10 cellular contexts compared by ENCODE assay signal in genomic region chr16:8818499-8819270, GRCh38. TPM values are rescaled to one million over a fixed set of nuclear protein-coding genes. Genes with fewer than 3 reads are reported as not detected.
DNase-seq lines count a peak whose midpoint lies in the region; ATAC-seq lines count a peak whose summit lies in the region.
"Had no signal": no experiment of that assay in that cellular context is flagged by ENCODE, and none has a peak within 500 bp of the region (broad histone marks: within the 10 kb centered on the region; RNA-seq: fewer than 3 reads in every experiment).

No MANE protein-coding gene starts in this region.

- no peak overlapping the region for H2AK5ac ChIP-seq in mesendoderm (ENCODE audit: low read length)

- H3K27ac ChIP-seq in mesendoderm (ENCODE audit: low read depth, low read length), result no peak overlapping the region

- H3K23ac ChIP-seq in mesendoderm (ENCODE audit: low read length), result no peak overlapping the region

- H3K4me3 ChIP-seq in mesendoderm (ENCODE audit: low read length), result no peak overlapping the region

- H3K4me2 ChIP-seq in mesendoderm (ENCODE audit: low read length), result no peak overlapping the region

- H2BK5ac ChIP-seq in mesendoderm (ENCODE audit: low read length), result no peak overlapping the region

- no peaks in the 10 kb centered on the region for H3K27me3 ChIP-seq in mesendoderm (ENCODE audit: insufficient read depth, low read length, poor library complexity)

- peaks cover 10% of the 10 kb centered on the region for H3K36me3 ChIP-seq in mesendoderm (ENCODE audit: control insufficient read depth, insufficient read depth, low read length)

- no peak overlapping the region for H4K8ac ChIP-seq in mesendoderm (ENCODE audit: low read depth, low read length)

- no peak overlapping the region for H3K18ac ChIP-seq in mesendoderm (ENCODE audit: low read length)

- H2BK120ac ChIP-seq in mesendoderm (ENCODE audit: low read depth, low read length), result no peak overlapping the region

- H4K5ac ChIP-seq in mesendoderm (ENCODE audit: low read length), result no peak overlapping the region

- ATAC-seq in GM18861 (IDR thresholded peaks at IDR 0.05; ENCODE audit: unreplicated experiment) (peak; percentile 74), GM21515 (IDR thresholded peaks at IDR 0.05; ENCODE audit: unreplicated experiment) (peak; percentile 77), HG03280 (IDR thresholded peaks at IDR 0.05; ENCODE audit: unreplicated experiment) (peak; percentile 64)

- H2BK15ac ChIP-seq in mesendoderm (replicated peaks; ENCODE audit: low read depth), result no peak overlapping the region

- peaks cover 3% of the 10 kb centered on the region for H3K4me1 ChIP-seq in mesendoderm (ENCODE audit: control insufficient read depth, low read depth, low read length)

- H3K56ac ChIP-seq in mesendoderm (ENCODE audit: low read length), result no peak overlapping the region

- DNase-seq in mesendoderm (peak; percentile 40), HuH-7 (ENCODE audit: low spot score) (no peak), NCI-H446 (lab: John Stamatoyannopoulos, UW) (no peak), kidney tubule cell (ENCODE audit: low spot score) (no peak)
- DNase-seq: activated T-cell treated with anti-CD3 and anti-CD28 coated beads, Interleukin-2, amount 50 U/mL, for 48 hours; midbrain; NCI-H2227 treated with DMSO at 0.1 percent for 48 hours had no signal

- H3K79me2 ChIP-seq in mesendoderm (ENCODE audit: control insufficient read depth, insufficient read depth, low read length), result no peaks in the 10 kb centered on the region

- no peak overlapping the region for H3K4ac ChIP-seq in mesendoderm (ENCODE audit: low read depth, low read length)

- H3K79me1 ChIP-seq in mesendoderm (ENCODE audit: low read length), result peaks cover 4% of the 10 kb centered on the region

- WGBS in mesendoderm (ENCODE audit: extremely low coverage, insufficient coverage, low lambda C conversion rate), result no CpG with 5 or more reads among the region's 10 CpGs

- no peak overlapping the region for H3K9ac ChIP-seq in mesendoderm (ENCODE audit: low read length)

RNA-seq across cellular contexts. Expression of gene PMM2, which starts 21.0 kb away (rescaled TPM):
- 59.3 TPM for polyA plus RNA-seq in mesendoderm (2013, experiment 1 of 2)
- 57.4 TPM for polyA plus RNA-seq in mesendoderm (2013, experiment 2 of 2)

RNA-seq across cellular contexts. Expression of gene TMEM186, which starts 21.2 kb away (rescaled TPM):
- polyA plus RNA-seq in mesendoderm (2013, experiment 1 of 2), result 5.5 TPM
- polyA plus RNA-seq in mesendoderm (2013, experiment 2 of 2), result 6.0 TPM

RNA-seq across cellular contexts. Expression of gene CARHSP1, which starts 50.1 kb away (rescaled TPM):
- 81.0 TPM for polyA plus RNA-seq in mesendoderm (2013, experiment 1 of 2)
- polyA plus RNA-seq in mesendoderm (2013, experiment 2 of 2), result 79.6 TPM
